In the genomic region with DNA sequence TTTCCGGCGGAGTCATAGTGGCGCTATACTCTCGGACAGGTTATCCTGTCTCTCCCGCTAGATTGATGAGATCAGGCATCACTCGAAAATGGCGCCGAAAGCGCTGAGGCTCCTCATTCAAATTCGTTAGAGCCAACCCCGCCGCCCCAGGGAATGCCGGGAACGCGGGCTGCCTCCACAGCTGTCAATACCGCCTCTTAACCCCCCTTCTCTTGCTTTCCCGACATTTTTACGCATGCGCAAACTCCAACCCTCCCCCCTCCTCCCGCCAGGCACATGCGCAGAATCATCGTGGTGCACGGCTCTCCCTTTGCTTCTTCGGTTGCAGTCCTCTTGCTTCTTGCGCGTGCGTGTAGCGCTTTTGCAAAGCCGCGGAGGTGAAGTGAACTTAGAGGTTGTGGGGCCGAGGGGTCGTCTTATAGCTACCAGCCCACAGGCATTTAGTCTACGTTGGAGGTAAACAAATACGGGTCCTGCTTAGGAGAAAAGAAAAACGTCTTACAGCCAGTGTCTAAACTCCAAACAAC, we compare ENCODE assay signal across 8 cellular contexts.
DNase-seq lines count a peak whose midpoint lies in the region; ATAC-seq and TF ChIP-seq lines count a peak whose summit lies in the region.

No MANE protein-coding gene starts in this region.

- intact Hi-C loops in left lung (cut with DNase I) = loop anchor here in 1 of 2 donors (5.0 kb wide), 1 partner anchor 85 kb away; the partner anchor contains the start of gene TRIM13

- H3K36me3 ChIP-seq in left lung = no peaks in the 10 kb centered on the region

- H3K4me1 ChIP-seq in left lung = peaks cover 15 to 70% of the 10 kb centered on the region in 2 donors

- ATAC-seq in GM19397 (IDR thresholded peaks at IDR 0.05; ENCODE audit: unreplicated experiment) = peak; percentile 69
- ATAC-seq in HG03565 (IDR thresholded peaks at IDR 0.05; ENCODE audit: unreplicated experiment) = peak; percentile 59
- ATAC-seq in left lung = peak; percentile 86

- no peak for TF ChIP-seq CTCF in left lung (IDR thresholded peaks at IDR 0.05)

- peak overlapping the region; percentile 83 to 91 for H3K27ac ChIP-seq in left lung

- DNase-seq in CD1c-positive myeloid dendritic cell (ENCODE audit: extremely low spot score) (peak; percentile 99), NCI-H748 treated with DMSO at 0.1 percent for 48 hours (lab: John Stamatoyannopoulos, UW) (peak; percentile 95), dermis blood vessel endothelial cell (peak; percentile 99), left lung (peak; percentile 97 to 98)
- DNase-seq in activated CD4-positive, alpha-beta T cell treated with anti-CD3 and anti-CD28 coated beads, Interleukin-2, amount 50 U/mL, for 4 hours = peak; percentile 97 to 98
- DNase-seq in stimulated activated CD4-positive, alpha-beta T cell treated with anti-CD3 and anti-CD28 coated beads, Interleukin-2, amount 100 ng/mL, for 4 hours (ENCODE audit: low read depth) = peak; percentile 97

- H3K27me3 ChIP-seq in left lung = no peaks in the 10 kb centered on the region

- peak overlapping the region; percentile 60 to 66 for H3K4me3 ChIP-seq in left lung

- no peaks in the 10 kb centered on the region for H3K9me3 ChIP-seq in left lung

Comparison
In these comparisons a context has a peak if more than half of its experiments do, and no peak if none do; other contexts are left out.
1. Peak in every context shown above with its lines: DNase-seq, ATAC-seq, H3K4me3 ChIP-seq and H3K27ac ChIP-seq.